1 cellular context compared by ENCODE assay signal in genomic region chr11:121463689-121464335, GRCh38.
TF ChIP-seq lines count a peak whose summit lies in the region.

No MANE protein-coding gene starts in this region.

TF ChIP-seq in liver, 16 proteins besides CTCF, POLR2A, EP300 and RAD21:
- no peak for TF ChIP-seq GABPA (IDR thresholded peaks at IDR 0.05 in 1 of 2, conservative IDR thresholded peaks at IDR 0.05 in 1 of 2)
- TF ChIP-seq HNF4G (IDR thresholded peaks at IDR 0.05): no peak
- TF ChIP-seq EGR1 (IDR thresholded peaks at IDR 0.05; ENCODE audit: low read depth in 2 of 2): no peak
- no peak for TF ChIP-seq HNF4A (conservative IDR thresholded peaks at IDR 0.05)
- TF ChIP-seq NR2F2 (IDR thresholded peaks at IDR 0.05): no peak
- no peak for TF ChIP-seq JUND (IDR thresholded peaks at IDR 0.05)
- TF ChIP-seq RXRA (IDR thresholded peaks at IDR 0.05): no peak
- no peak for TF ChIP-seq ATF3 (IDR thresholded peaks at IDR 0.05)
- TF ChIP-seq YY1 (IDR thresholded peaks at IDR 0.05): no peak
- TF ChIP-seq REST (IDR thresholded peaks at IDR 0.05): no peak
- TF ChIP-seq SP1 (IDR thresholded peaks at IDR 0.05): no peak
- TF ChIP-seq TAF1 (conservative IDR thresholded peaks at IDR 0.05): no peak
- no peak for TF ChIP-seq ZBTB33 (IDR thresholded peaks at IDR 0.05)
- no peak for TF ChIP-seq FOXA1 (IDR thresholded peaks at IDR 0.05)
- no peak for TF ChIP-seq MAX (IDR thresholded peaks at IDR 0.05)
- TF ChIP-seq FOXA2 (IDR thresholded peaks at IDR 0.05): no peak
